Comparison of ENCODE assay signal across 38 cellular contexts in the genomic region with DNA sequence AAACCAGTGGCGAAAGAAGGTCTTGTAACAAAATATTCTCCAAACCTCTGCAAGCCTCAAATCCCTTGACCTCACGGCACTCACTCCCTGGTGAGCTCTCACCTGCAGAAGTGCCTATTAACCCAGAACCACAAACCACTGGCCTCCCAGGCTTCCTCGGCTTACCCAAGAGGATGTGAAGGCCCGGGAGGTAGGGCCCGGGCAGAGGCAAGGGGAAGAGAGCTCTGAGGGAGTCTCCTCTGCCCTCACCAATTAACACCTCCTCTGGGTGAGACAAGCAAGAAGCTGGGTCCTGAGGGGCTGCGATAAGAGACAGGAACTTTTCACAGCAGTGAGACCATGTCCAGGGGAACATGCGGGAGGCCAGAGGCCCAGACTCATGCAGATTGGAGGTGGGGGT. TPM values are rescaled to one million over a fixed set of nuclear protein-coding genes. Genes with fewer than 3 reads are reported as not detected.
"Had no signal": no experiment of that assay in that cellular context is flagged by ENCODE, and none has a peak within 500 bp of the region (broad histone marks: within the 10 kb centered on the region; RNA-seq: fewer than 3 reads in every experiment).

No MANE protein-coding gene starts in this region.

- H3K36me3 ChIP-seq: Peyer's patch, WERI-Rb-1 had no signal

- H3K4me3 ChIP-seq: adrenal gland, Peyer's patch had no signal

- H3K27me3 ChIP-seq: adrenal gland, Peyer's patch had no signal

- H3K9me3 ChIP-seq: adrenal gland, Peyer's patch had no signal

- H3K27me3 Mint-ChIP-seq: brain had no signal

- H3K36me3 Mint-ChIP-seq: activated CD8-positive, alpha-beta memory T cell treated with anti-CD3 and anti-CD28 coated beads, Interleukin-2, amount 10 ng/mL, durations not matched to agents 7 days and 5 days; activated naive CD4-positive, alpha-beta T cell treated with anti-CD3 and anti-CD28 coated beads, Interleukin-2, amount 50 U/mL, for 72 hours; brain had no signal

- H3K9me3 Mint-ChIP-seq: activated CD4-positive, alpha-beta memory T cell treated with anti-CD3 and anti-CD28 coated beads, Interleukin-2, amount 10 ng/mL, durations not matched to agents 7 days and 5 days; activated naive CD4-positive, alpha-beta T cell treated with anti-CD3 and anti-CD28 coated beads for 36 hours; activated naive CD4-positive, alpha-beta T cell treated with anti-CD3 and anti-CD28 coated beads, Interleukin-2, amount 50 U/mL, for 72 hours; activated T-cell treated with anti-CD3 and anti-CD28 coated beads, Interleukin-2, amount 50 U/mL, for 72 hours; activated T-helper 17 cell treated with anti-CD3 and anti-CD28 coated beads, Interleukin-2, amount 50 U/mL, for 72 hours; brain had no signal

- DNase-seq: activated CD4-positive, alpha-beta memory T cell treated with anti-CD3 and anti-CD28 coated beads, Interleukin-2, amount 10 ng/mL, durations not matched to agents 7 days and 5 days; activated CD4-positive, alpha-beta T cell treated with anti-CD3 and anti-CD28 coated beads for 1 hour; activated CD4-positive, alpha-beta T cell treated with anti-CD3 and anti-CD28 coated beads for 48 hours; activated CD4-positive, CD25-positive, alpha-beta regulatory T cell; activated CD8-positive, alpha-beta memory T cell treated with anti-CD3 and anti-CD28 coated beads for 24 hours; activated CD8-positive, alpha-beta memory T cell treated with anti-CD3 and anti-CD28 coated beads, Interleukin-2, amount 10 ng/mL, durations not matched to agents 7 days and 5 days; activated CD8-positive, alpha-beta memory T cell treated with anti-CD3 and anti-CD28 coated beads, Interleukin-2, amount 50 U/mL, for 48 hours; activated gamma-delta T cell; activated naive CD4-positive, alpha-beta T cell treated with anti-CD3 and anti-CD28 coated beads for 36 hours; activated T-cell treated with anti-CD3 and anti-CD28 coated beads, Interleukin-2, amount 50 U/mL, for 72 hours; adrenal gland; anterior cingulate cortex; caudate nucleus; cerebellar nuclear complex; Karpas-422; KBM-7; NCI-H1092; NCI-H1436 treated with DMSO at 0.1 percent for 48 hours; NCI-H1694 treated with DMSO at 0.1 percent for 48 hours; NCI-H2029; NCI-H345; NCI-H524 treated with DMSO at 0.1 percent for 48 hours; NK-92 treated with Interleukin-12 subunit alpha and Interleukin-12 subunit beta, amount 100 ng/mL, for 24 hours; PC-3; RPMI8226; SIG-M5; T1000; WERI-Rb-1 had no signal

- H3K27ac ChIP-seq: adrenal gland, Peyer's patch, WERI-Rb-1 had no signal

- ATAC-seq: activated CD8-positive, alpha-beta memory T cell treated with anti-CD3 and anti-CD28 coated beads, Interleukin-2, amount 10 ng/mL, durations not matched to agents 7 days and 5 days; activated naive CD4-positive, alpha-beta T cell treated with anti-CD3 and anti-CD28 coated beads, Interleukin-2, amount 50 U/mL, for 72 hours; activated T-cell treated with anti-CD3 and anti-CD28 coated beads, Interleukin-2, amount 50 U/mL, for 72 hours; activated T-helper 17 cell treated with anti-CD3 and anti-CD28 coated beads, Interleukin-2, amount 50 U/mL, for 72 hours; PC-3; SK-N-SH treated with all-trans-retinoic acid at 6 μM for 48 hours had no signal

- H3K4me1 ChIP-seq: adrenal gland, Peyer's patch had no signal

- H3K4me1 Mint-ChIP-seq: activated CD4-positive, alpha-beta memory T cell treated with anti-CD3 and anti-CD28 coated beads, Interleukin-2, amount 10 ng/mL, durations not matched to agents 7 days and 5 days; activated CD8-positive, alpha-beta memory T cell treated with anti-CD3 and anti-CD28 coated beads, Interleukin-2, amount 10 ng/mL, durations not matched to agents 7 days and 5 days; activated T-helper 17 cell treated with anti-CD3 and anti-CD28 coated beads, Interleukin-2, amount 50 U/mL, for 72 hours had no signal

- H3K27ac Mint-ChIP-seq: activated CD4-positive, alpha-beta memory T cell treated with anti-CD3 and anti-CD28 coated beads, Interleukin-2, amount 10 ng/mL, durations not matched to agents 7 days and 5 days; activated CD8-positive, alpha-beta memory T cell treated with anti-CD3 and anti-CD28 coated beads, Interleukin-2, amount 10 ng/mL, durations not matched to agents 7 days and 5 days; activated naive CD4-positive, alpha-beta T cell treated with anti-CD3 and anti-CD28 coated beads for 36 hours; activated naive CD4-positive, alpha-beta T cell treated with anti-CD3 and anti-CD28 coated beads, Interleukin-2, amount 50 U/mL, for 72 hours; activated T-cell treated with anti-CD3 and anti-CD28 coated beads, Interleukin-2, amount 50 U/mL, for 72 hours; activated T-helper 17 cell treated with anti-CD3 and anti-CD28 coated beads, Interleukin-2, amount 50 U/mL, for 72 hours had no signal

- H3K4me3 Mint-ChIP-seq: activated CD4-positive, alpha-beta memory T cell treated with anti-CD3 and anti-CD28 coated beads, Interleukin-2, amount 10 ng/mL, durations not matched to agents 7 days and 5 days; activated CD8-positive, alpha-beta memory T cell treated with anti-CD3 and anti-CD28 coated beads, Interleukin-2, amount 10 ng/mL, durations not matched to agents 7 days and 5 days; activated naive CD4-positive, alpha-beta T cell treated with anti-CD3 and anti-CD28 coated beads for 36 hours; activated T-cell treated with anti-CD3 and anti-CD28 coated beads, Interleukin-2, amount 50 U/mL, for 72 hours; activated T-helper 17 cell treated with anti-CD3 and anti-CD28 coated beads, Interleukin-2, amount 50 U/mL, for 72 hours; brain had no signal

RNA-seq across cellular contexts. Expression of a gene that starts 53.7 kb away (rescaled TPM):
- total RNA-seq: activated CD4-positive, alpha-beta memory T cell treated with anti-CD3 and anti-CD28 coated beads, Interleukin-2, amount 10 ng/mL, durations not matched to agents 7 days and 5 days; activated CD8-positive, alpha-beta memory T cell treated with anti-CD3 and anti-CD28 coated beads, Interleukin-2, amount 10 ng/mL, durations not matched to agents 7 days and 5 days; activated naive CD4-positive, alpha-beta T cell treated with anti-CD3 and anti-CD28 coated beads for 36 hours; activated naive CD4-positive, alpha-beta T cell treated with anti-CD3 and anti-CD28 coated beads, Interleukin-2, amount 50 U/mL, for 72 hours; activated T-helper 17 cell treated with anti-CD3 and anti-CD28 coated beads, Interleukin-2, amount 50 U/mL, for 72 hours; MCF 10A; NCI-H460; PC-3; SK-MEL-5; T-helper 1 cell treated with Interleukin-12 subunit alpha and Interleukin-12 subunit beta and Interleukin-4 antibody, amounts not matched to agents 30 ng/mL and 1 ng/mL, for 36 hours; T-helper 2 cell treated with Interferon-gamma antibody and Interleukin-4, amounts not matched to agents 100 ng/mL and 5 ng/mL, for 36 hours had no signal
